7 cellular contexts compared by ENCODE assay signal in the genomic region with DNA sequence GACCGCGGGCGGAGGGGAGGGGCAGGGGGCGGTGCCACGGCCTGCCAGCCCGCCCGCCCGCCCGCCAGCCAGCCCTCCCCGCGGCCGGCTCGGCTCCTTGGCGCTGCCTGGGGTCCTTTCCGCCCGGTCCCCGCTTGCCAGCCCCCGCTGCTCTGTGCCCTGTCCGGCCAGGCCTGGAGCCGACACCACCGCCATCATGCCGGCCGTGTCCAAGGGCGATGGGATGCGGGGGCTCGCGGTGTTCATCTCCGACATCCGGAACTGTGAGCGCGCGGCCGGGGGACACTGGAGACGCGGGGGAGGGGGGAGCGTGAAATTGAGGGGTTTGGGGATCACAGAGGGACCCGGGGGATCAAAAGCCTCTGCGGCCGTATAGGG. TPM values are rescaled to one million over a fixed set of nuclear protein-coding genes. Genes with fewer than 3 reads are reported as not detected.
DNase-seq lines count a peak whose midpoint lies in the region; ATAC-seq and TF ChIP-seq lines count a peak whose summit lies in the region.

A gene (plus strand): TSS at position 64 of the 378 bp plus-strand sequence. CDS start 133 bp downstream, at position 197.

- CTCF ChIA-PET in HCT116 (lab: Charles Lee): interaction anchor here (0.6 to 2.3 kb wide), 4 partner anchors 16 to 123 kb away, joined by 3 to 8 read pairs (median 6); no protein-coding TSS in a partner anchor

- H3K9me3 Mint-ChIP-seq in glutamatergic neuron (ENCODE audit: unreplicated experiment): peaks cover 9% of the 10 kb centered on the region

- TF ChIP-seq RAD21 in HCT116 (IDR thresholded peaks at IDR 0.05; ENCODE audit: low read depth): no peak

- peak within 1 kb of the TSS; percentile 88 for H3K27ac ChIP-seq in HCT116 (ENCODE audit: low read depth, low read length)
- H3K27ac ChIP-seq in prostate gland: peak within 1 kb of the TSS; percentile 82 to 86

- H3K4me3 ChIP-seq in HCT116 (replicated peaks in 1 of 2; ENCODE audit: low read depth in 1 of 2, low read length in 2 of 2) (peak within 1 kb of the TSS; percentile 91 to 97), WI38 (ENCODE audit: low read depth, low read length) (peak within 1 kb of the TSS; percentile 95), prostate gland (peak within 1 kb of the TSS; percentile 82 to 94)

- no peaks in the 10 kb centered on the region for H3K9me2 ChIP-seq in HCT116 (ENCODE audit: insufficient read depth)

- H3K27me3 ChIP-seq in HCT116 (ENCODE audit: insufficient read depth, low read length) (no peaks in the 10 kb centered on the region), prostate gland (replicated peaks; ENCODE audit: insufficient read depth) (no peaks in the 10 kb centered on the region)

- peaks cover 14% of the 10 kb centered on the region for H3K4me1 Mint-ChIP-seq in glutamatergic neuron (ENCODE audit: low read depth, unreplicated experiment)

- WGBS in prostate gland: under 1% methylated on average over 32 of the region's 39 CpGs

- peak within 1 kb of the TSS; percentile 99 for H3K27ac Mint-ChIP-seq in glutamatergic neuron (ENCODE audit: unreplicated experiment)

- TF ChIP-seq CTCF in HCT116 (IDR thresholded peaks at IDR 0.05 in 2 of 3, conservative IDR thresholded peaks at IDR 0.05 in 1 of 3; ENCODE audit: borderline replicate concordance in 1 of 3, insufficient read depth in 1 of 3, low read depth in 2 of 3, low read length in 2 of 3) (no peak), WI38 (IDR thresholded peaks at IDR 0.05; ENCODE audit: low read depth, low read length) (no peak), glutamatergic neuron (IDR thresholded peaks at IDR 0.05; ENCODE audit: partially characterized antibody, unreplicated experiment) (no peak), prostate gland (IDR thresholded peaks at IDR 0.05) (no peak)

- H3K9me3 ChIP-seq in HCT116 (ENCODE audit: control insufficient read depth in 1 of 2, insufficient read depth in 1 of 2, low read depth in 1 of 2, low read length in 2 of 2): no peaks in the 10 kb centered on the region
- no peaks in the 10 kb centered on the region for H3K9me3 ChIP-seq in prostate gland

- no TSS peak for BruUV-seq in HCT116 (replicated peaks; lab: Mats Ljungman, UMichigan)

- peak within 1 kb of the TSS; percentile 93 for H3K4me2 ChIP-seq in HCT116 (ENCODE audit: low read length)

- H3K9ac ChIP-seq in HCT116 (ENCODE audit: low read length): peak within 1 kb of the TSS; percentile 91

- H4K20me1 ChIP-seq in HCT116 (ENCODE audit: insufficient read depth): no peaks in the 10 kb centered on the region

- no peaks in the 10 kb centered on the region; a peak in 1 of 4 replicates for H3K36me3 ChIP-seq in HCT116 (ENCODE audit: control insufficient read depth in 1 of 2, insufficient read depth in 2 of 2, low read length in 2 of 2)
- no peaks in the 10 kb centered on the region for H3K36me3 ChIP-seq in prostate gland

- ATAC-seq in HCT116 (0 out of 2 replicates have a peak, but pooled peaks have one; percentile 0), HG02642 (IDR thresholded peaks at IDR 0.05; ENCODE audit: poor library complexity, unreplicated experiment) (no peak)

- DNase-seq in HCT116 (ENCODE audit: low read depth, low spot score) (no peak), glutamatergic neuron (no peak), prostate gland (ENCODE audit: low spot score) (no peak), islet precursor cell (no peak), EL (no peak)

- peaks cover 34% of the 10 kb centered on the region for H3K79me2 ChIP-seq in HCT116 (ENCODE audit: insufficient read depth, low read length)

- RAD21 ChIA-PET in HCT116 (lab: Charles Lee; ENCODE audit: low non-redundant PET in 1 of 2, low total read pairs in 2 of 2, uncharacterized antibody in 2 of 2, unreplicated experiment in 2 of 2): interaction anchor here in 1 of 2 experiments (1.0 kb wide), 1 partner anchor 19 kb away, joined by 6 read pairs; no protein-coding TSS in a partner anchor

- peak within 1 kb of the TSS; percentile 94 for H3K4me3 Mint-ChIP-seq in glutamatergic neuron (ENCODE audit: unreplicated experiment)

- H3K4me1 ChIP-seq in HCT116 (ENCODE audit: control insufficient read depth in 1 of 2, insufficient read depth in 2 of 2, low read length in 2 of 2) (peaks cover 21 to 34% of the 10 kb centered on the region in 2 experiments), prostate gland (replicated peaks) (peaks cover 10% of the 10 kb centered on the region)

- intact Hi-C loops in HCT116 (cut with micrococcal nuclease) (loop anchor here (1.0 to 5.0 kb wide), 4 partner anchors 40 to 100 kb away; a partner anchor contains a TSS), prostate gland (cut with DNase I) (loop anchor here (2.0 to 5.0 kb wide), 3 partner anchors 42 to 90 kb away; a partner anchor contains a TSS)

- peaks cover 20% of the 10 kb centered on the region for H3K27me3 Mint-ChIP-seq in glutamatergic neuron (ENCODE audit: unreplicated experiment)

- POLR2A ChIA-PET in HCT116 (lab: Charles Lee): interaction anchor here (0.6 to 1.1 kb wide), 7 partner anchors 11 to 612 kb away, joined by 3 to 6 read pairs (median 3); a partner anchor contains a TSS

- H3K36me3 Mint-ChIP-seq in glutamatergic neuron (ENCODE audit: unreplicated experiment): no peaks in the 10 kb centered on the region

- H2AFZ ChIP-seq in HCT116 (ENCODE audit: low read depth, low read length, poor library complexity, severe bottlenecking): no peak within 1 kb of the TSS

- no peak for TF ChIP-seq POLR2A in HCT116 (IDR thresholded peaks at IDR 0.05; ENCODE audit: borderline replicate concordance, extremely low read depth, insufficient read depth, insufficient read length)
- TF ChIP-seq POLR2A in prostate gland (IDR thresholded peaks at IDR 0.05): peak; percentile 20

TF ChIP-seq in HCT116, 20 proteins besides CTCF, POLR2A, EP300 and RAD21:
- TF ChIP-seq POLR2AphosphoS5 (IDR thresholded peaks at IDR 0.05; ENCODE audit: low read depth, low read length) (peak; percentile 46; the same call in 1 of the 2 replicates), JUND (IDR thresholded peaks at IDR 0.05) (no peak), ZFX (IDR thresholded peaks at IDR 0.05) (no peak)
TF ChIP-seq in HCT116: peak in this region for 1.

RNA-seq across cellular contexts. Expression of the gene that starts here (rescaled TPM):
- 102 TPM for total RNA-seq in HCT116 (2021; ENCODE audit: unreplicated experiment)
- polyA plus RNA-seq in HCT116 (2012): 92.9 and 95.3 TPM in 2 replicates
- 175 TPM for total RNA-seq in glutamatergic neuron (ENCODE audit: unreplicated experiment)
- total RNA-seq in prostate gland: 100 to 1,000 TPM in 1 of 2 donors, 10 to 100 TPM in 1; 62.7 to 252 TPM
